In genomic region chr6:45522486-45522885, GRCh38 we compare ENCODE assay signal across 23 cellular contexts.
DNase-seq lines count a peak whose midpoint lies in the region; ATAC-seq, FAIRE-seq and TF ChIP-seq lines count a peak whose summit lies in the region.
"Had no signal": no experiment of that assay in that cellular context is flagged by ENCODE, and none has a peak within 500 bp of the region (broad histone marks: within the 10 kb centered on the region; RNA-seq: fewer than 3 reads in every experiment).

No MANE protein-coding gene starts in this region.

- peaks cover 89% of the 10 kb centered on the region for H3K36me3 Mint-ChIP-seq in activated T-helper 2 cell treated with anti-CD3 and anti-CD28 coated beads, Interferon-gamma antibody, Interleukin-2, Interleukin-4, amounts not matched to agents 10 μg/mL and 5 μg/mL and 100 μg/mL, durations not matched to agents 14 hours and 24 hours and 36 hours (ENCODE audit: low read depth)
- no peaks in the 10 kb centered on the region for H3K36me3 Mint-ChIP-seq in stimulated activated memory B cell treated with anti-CD40 and anti-IgM and Interleukin-4, amounts not matched to agents 10 μg/mL and 1 μg/mL and 100 μg/mL, for 72 hours

- H2AFZ ChIP-seq in keratinocyte (ENCODE audit: control insufficient read depth, low read length) = no peak overlapping the region

- H3K9ac ChIP-seq in keratinocyte (ENCODE audit: control insufficient read depth, extremely low read depth, insufficient read depth, low read length) = no peak overlapping the region
- H3K9ac ChIP-seq: BLaER1 treated with 17β-estradiol and CSF1 and Interleukin-3, amounts not matched to agents 10 nM and 100 nM had no signal

- H3K9me3 ChIP-seq in keratinocyte (ENCODE audit: control insufficient read depth, low read depth, low read length) (no peaks in the 10 kb centered on the region), BE2C (no peaks in the 10 kb centered on the region)
- H3K9me3 ChIP-seq: BLaER1 treated with 17β-estradiol and CSF1 and Interleukin-3, amounts not matched to agents 10 nM and 100 nM; Caco-2 had no signal

- peaks cover 39% of the 10 kb centered on the region for H3K4me1 Mint-ChIP-seq in activated T-helper 2 cell treated with anti-CD3 and anti-CD28 coated beads, Interferon-gamma antibody, Interleukin-2, Interleukin-4, amounts not matched to agents 10 μg/mL and 5 μg/mL and 100 μg/mL, durations not matched to agents 14 hours and 24 hours and 36 hours (ENCODE audit: low read depth)
- no peaks in the 10 kb centered on the region for H3K4me1 Mint-ChIP-seq in stimulated activated memory B cell treated with anti-CD40 and anti-IgM and Interleukin-4, amounts not matched to agents 10 μg/mL and 1 μg/mL and 100 μg/mL, for 72 hours

- H3K27me3 ChIP-seq in H7 (ENCODE audit: control insufficient read depth, insufficient read depth, low read length) (no peaks in the 10 kb centered on the region), keratinocyte (ENCODE audit: control insufficient read depth, extremely low read depth, insufficient read depth, low read length) (no peaks in the 10 kb centered on the region), BE2C (no peaks in the 10 kb centered on the region)
- H3K27me3 ChIP-seq: BLaER1 treated with 17β-estradiol and CSF1 and Interleukin-3, amounts not matched to agents 10 nM and 100 nM had no signal

- H3K4me1 ChIP-seq in keratinocyte (ENCODE audit: control insufficient read depth, extremely low read depth, insufficient read depth, low read length) (no peaks in the 10 kb centered on the region), BE2C (no peaks in the 10 kb centered on the region)

- peaks cover 7% of the 10 kb centered on the region for H3K9me3 Mint-ChIP-seq in activated T-helper 2 cell treated with anti-CD3 and anti-CD28 coated beads, Interferon-gamma antibody, Interleukin-2, Interleukin-4, amounts not matched to agents 10 μg/mL and 5 μg/mL and 100 μg/mL, durations not matched to agents 14 hours and 24 hours and 36 hours
- peaks cover 3% of the 10 kb centered on the region for H3K9me3 Mint-ChIP-seq in stimulated activated memory B cell treated with anti-CD40 and anti-IgM and Interleukin-4, amounts not matched to agents 10 μg/mL and 1 μg/mL and 100 μg/mL, for 72 hours

- peak overlapping the region; percentile 44 for H3K27ac Mint-ChIP-seq in activated T-helper 2 cell treated with anti-CD3 and anti-CD28 coated beads, Interferon-gamma antibody, Interleukin-2, Interleukin-4, amounts not matched to agents 10 μg/mL and 5 μg/mL and 100 μg/mL, durations not matched to agents 14 hours and 24 hours and 36 hours
- H3K27ac Mint-ChIP-seq in stimulated activated memory B cell treated with anti-CD40 and anti-IgM and Interleukin-4, amounts not matched to agents 10 μg/mL and 1 μg/mL and 100 μg/mL, for 72 hours = no peak overlapping the region

- H4K20me1 ChIP-seq in keratinocyte (ENCODE audit: control insufficient read depth, extremely low read depth, insufficient read depth, low read length) = no peaks in the 10 kb centered on the region
- H4K20me1 ChIP-seq: BLaER1 treated with 17β-estradiol and CSF1 and Interleukin-3, amounts not matched to agents 10 nM and 100 nM had no signal

- H3K9me1 ChIP-seq in keratinocyte (ENCODE audit: control insufficient read depth, extremely low read depth, insufficient read depth, low read length) = no peaks in the 10 kb centered on the region

- H3K36me3 ChIP-seq in H7 (replicated peaks; ENCODE audit: control insufficient read depth, insufficient read depth, low read length) = no peaks in the 10 kb centered on the region
- H3K36me3 ChIP-seq in keratinocyte (ENCODE audit: control insufficient read depth in 2 of 2, extremely low read depth in 1 of 2, insufficient read depth in 2 of 2, low read length in 2 of 2) = no peaks in the 10 kb centered on the region
- H3K36me3 ChIP-seq in BE2C = no peaks in the 10 kb centered on the region
- H3K36me3 ChIP-seq: BLaER1 treated with 17β-estradiol and CSF1 and Interleukin-3, amounts not matched to agents 10 nM and 100 nM had no signal

- H3K27ac ChIP-seq in keratinocyte (ENCODE audit: control insufficient read depth, insufficient read depth, low read length) = no peak overlapping the region
- H3K27ac ChIP-seq: BLaER1 treated with 17β-estradiol and CSF1 and Interleukin-3, amounts not matched to agents 10 nM and 100 nM had no signal

- TF ChIP-seq CTCF in keratinocyte (optimal IDR thresholded peaks at IDR 0.05 in 1 of 3, IDR thresholded peaks at IDR 0.05 in 1 of 3, conservative IDR thresholded peaks at IDR 0.05 in 1 of 3; ENCODE audit: extremely low read depth in 1 of 3, insufficient read depth in 2 of 3, low read length in 3 of 3) (no peak), BE2C (IDR thresholded peaks at IDR 0.05; ENCODE audit: low read depth, low read length) (no peak)

- intact Hi-C loops in activated T-helper 2 cell treated with anti-CD3 and anti-CD28 coated beads, Interferon-gamma antibody, Interleukin-2, Interleukin-4, amounts not matched to agents 10 μg/mL and 5 μg/mL and 100 μg/mL, durations not matched to agents 14 hours and 24 hours and 36 hours (cut with micrococcal nuclease) = no loop called here

- no peaks in the 10 kb centered on the region for H3K79me2 ChIP-seq in keratinocyte (ENCODE audit: control insufficient read depth, insufficient read depth, low read length)

- peak; percentile 58 for FAIRE-seq in keratinocyte (lab: Jason Lieb, UNC)
- FAIRE-seq: G401.6, GM12892 had no signal

- ATAC-seq in GM19463 (IDR thresholded peaks at IDR 0.05; ENCODE audit: unreplicated experiment) = no peak
- no peak for ATAC-seq in stimulated activated memory B cell treated with anti-CD40 and anti-IgM and Interleukin-4, amounts not matched to agents 10 μg/mL and 1 μg/mL and 100 μg/mL, for 72 hours
- ATAC-seq: HCT116, Right ventricle myocardium inferior had no signal

- dilution Hi-C loops in keratinocyte (cut with MboI; ENCODE audit: extremely low pct_ligation_motif_present, low sequenced_read_pairs) = no loop called here

- DNase-seq in H7 (peak; percentile 17), keratinocyte (ENCODE audit: low read depth, low spot score) (no peak), BE2C (no peak), activated gamma-delta T cell treated with Interleukin-2 at 50 U/mL for 16 hours (no peak)
- no peak for DNase-seq in activated T-helper 2 cell treated with anti-CD3 and anti-CD28 coated beads, Interferon-gamma antibody, Interleukin-2, Interleukin-4, amounts not matched to agents 10 μg/mL and 5 μg/mL and 100 μg/mL, durations not matched to agents 14 hours and 24 hours and 36 hours (ENCODE audit: low spot score)
- DNase-seq: ACHN; Caco-2; CD4-positive, alpha-beta memory T cell; DMS153; GOT3; KG1; NCI-H1105; NCI-H2081; NCI-H2171; NCI-H345; NCI-H524 had no signal

- H3K4me2 ChIP-seq in keratinocyte (ENCODE audit: control insufficient read depth, extremely low read depth, insufficient read depth, low read depth, low read length) = no peak overlapping the region
- H3K4me2 ChIP-seq: BLaER1 treated with 17β-estradiol and CSF1 and Interleukin-3, amounts not matched to agents 10 nM and 100 nM had no signal

- H3K4me3 ChIP-seq in H7 (ENCODE audit: insufficient read depth, low read depth, low read length) (no peak overlapping the region), keratinocyte (ENCODE audit: control insufficient read depth in 2 of 3, extremely low read depth in 1 of 3, insufficient read depth in 2 of 3, low read depth in 1 of 3, low read length in 3 of 3) (no peak overlapping the region), BE2C (ENCODE audit: low read depth, low read length) (no peak overlapping the region)
- H3K4me3 ChIP-seq: BLaER1 treated with 17β-estradiol and CSF1 and Interleukin-3, amounts not matched to agents 10 nM and 100 nM had no signal

- no peak overlapping the region for H3K4me3 Mint-ChIP-seq in activated T-helper 2 cell treated with anti-CD3 and anti-CD28 coated beads, Interferon-gamma antibody, Interleukin-2, Interleukin-4, amounts not matched to agents 10 μg/mL and 5 μg/mL and 100 μg/mL, durations not matched to agents 14 hours and 24 hours and 36 hours (ENCODE audit: low read depth)
- no peak overlapping the region for H3K4me3 Mint-ChIP-seq in stimulated activated memory B cell treated with anti-CD40 and anti-IgM and Interleukin-4, amounts not matched to agents 10 μg/mL and 1 μg/mL and 100 μg/mL, for 72 hours
- H3K4me3 Mint-ChIP-seq: CD4-positive, alpha-beta memory T cell had no signal

- H3K27me3 Mint-ChIP-seq in activated T-helper 2 cell treated with anti-CD3 and anti-CD28 coated beads, Interferon-gamma antibody, Interleukin-2, Interleukin-4, amounts not matched to agents 10 μg/mL and 5 μg/mL and 100 μg/mL, durations not matched to agents 14 hours and 24 hours and 36 hours (ENCODE audit: low read depth) = no peaks in the 10 kb centered on the region
- no peaks in the 10 kb centered on the region for H3K27me3 Mint-ChIP-seq in stimulated activated memory B cell treated with anti-CD40 and anti-IgM and Interleukin-4, amounts not matched to agents 10 μg/mL and 1 μg/mL and 100 μg/mL, for 72 hours
